In the genomic region with DNA sequence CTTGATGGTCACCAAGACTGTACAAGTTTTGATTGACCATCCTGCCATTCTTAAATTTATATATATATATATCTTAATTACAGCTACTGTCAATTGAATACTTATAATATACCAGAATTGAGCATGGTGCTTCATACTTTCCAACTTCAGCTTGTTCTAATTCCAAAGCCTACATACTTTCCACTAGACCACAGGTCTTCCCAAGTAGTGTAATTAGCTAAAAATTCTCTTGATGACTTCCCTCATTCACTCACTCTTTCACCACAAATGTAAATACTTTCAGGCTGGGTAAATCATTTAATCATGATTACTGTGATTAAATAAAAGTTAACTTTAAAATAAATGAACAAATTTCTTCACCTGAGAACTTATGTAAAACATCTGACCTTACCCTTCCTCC, we compare ENCODE assay signal across 21 cellular contexts. TPM values are rescaled to one million over a fixed set of nuclear protein-coding genes. Genes with fewer than 3 reads are reported as not detected.
A peak's percentile ranks its signal among the peaks of the same experiment; 100 is the strongest.
DNase-seq lines count a peak whose midpoint lies in the region; ATAC-seq and TF ChIP-seq lines count a peak whose summit lies in the region.
"Had no signal": no experiment of that assay in that cellular context is flagged by ENCODE, and none has a peak within 500 bp of the region (broad histone marks: within the 10 kb centered on the region; RNA-seq: fewer than 3 reads in every experiment).

No MANE protein-coding gene starts in this region.

- TF ChIP-seq EP300 in neural cell (conservative IDR thresholded peaks at IDR 0.05; ENCODE audit: poor library complexity, severe bottlenecking) = no peak

- H3K4me1 Mint-ChIP-seq in T-helper 2 cell treated with Interferon-gamma antibody and Interleukin-4, amounts not matched to agents 5 μg/mL and 100 μg/mL, for 36 hours (ENCODE audit: low read depth) = peaks cover 51% of the 10 kb centered on the region
- peaks cover 71% of the 10 kb centered on the region for H3K4me1 Mint-ChIP-seq in activated naive CD8-positive, alpha-beta T cell treated with anti-CD3 and anti-CD28 coated beads, Interleukin-2, amount 50 U/mL, for 24 hours

- no peaks in the 10 kb centered on the region for H3K27me3 ChIP-seq in HUES6 (ENCODE audit: control insufficient read depth, insufficient read depth, low read length)
- no peaks in the 10 kb centered on the region for H3K27me3 ChIP-seq in neural cell (ENCODE audit: insufficient read depth, low read depth, low read length)
- H3K27me3 ChIP-seq: cardiac muscle cell had no signal

- no peak for DNase-seq in T-helper 2 cell treated with Interferon-gamma antibody and Interleukin-4, amounts not matched to agents 5 μg/mL and 100 μg/mL, for 36 hours (ENCODE audit: low spot score)
- DNase-seq in T-helper 2 cell (no peak), left colon (no peak), NCI-H1092 (lab: John Stamatoyannopoulos, UW) (no peak)
- no peak for DNase-seq in activated naive CD8-positive, alpha-beta T cell treated with anti-CD3 and anti-CD28 coated beads, Interleukin-2, amount 50 U/mL, for 24 hours
- DNase-seq: 8988T; activated CD4-positive, alpha-beta T cell treated with anti-CD3 and anti-CD28 coated beads for 1 hour; activated gamma-delta T cell; GDM1; GM23248; head of caudate nucleus; left cardiac atrium; naive B cell; NCI-H1436; right cardiac atrium; stimulated activated CD4-positive, alpha-beta T cell treated with anti-CD3 and anti-CD28 coated beads, Interleukin-4, amount 100 ng/mL, for 1 hour had no signal

- H3K36me3 ChIP-seq in HUES6 (ENCODE audit: control insufficient read depth, insufficient read depth, low read length) (peaks cover 36% of the 10 kb centered on the region), neural cell (ENCODE audit: insufficient read depth, low read length) (no peaks in the 10 kb centered on the region)

- H3K4me3 ChIP-seq in HUES6 (ENCODE audit: low read depth, low read length) = 0 out of 2 replicates have a peak overlapping the region, but pooled peaks have one; percentile 92
- H3K4me3 ChIP-seq in neural cell (ENCODE audit: low read length) = peak overlapping the region; percentile 83
- H3K4me3 ChIP-seq: cardiac muscle cell, GM23248 had no signal

- peaks cover 43% of the 10 kb centered on the region for H3K36me3 Mint-ChIP-seq in T-helper 2 cell treated with Interferon-gamma antibody and Interleukin-4, amounts not matched to agents 5 μg/mL and 100 μg/mL, for 36 hours (ENCODE audit: low read depth)
- H3K36me3 Mint-ChIP-seq in activated naive CD8-positive, alpha-beta T cell treated with anti-CD3 and anti-CD28 coated beads, Interleukin-2, amount 50 U/mL, for 24 hours (ENCODE audit: low read depth) = peaks cover 40% of the 10 kb centered on the region

- no peaks in the 10 kb centered on the region for H3K9me3 Mint-ChIP-seq in T-helper 2 cell treated with Interferon-gamma antibody and Interleukin-4, amounts not matched to agents 5 μg/mL and 100 μg/mL, for 36 hours
- no peaks in the 10 kb centered on the region for H3K9me3 Mint-ChIP-seq in activated naive CD8-positive, alpha-beta T cell treated with anti-CD3 and anti-CD28 coated beads, Interleukin-2, amount 50 U/mL, for 24 hours
- H3K9me3 Mint-ChIP-seq: naive B cell; stimulated activated memory B cell treated with anti-CD40 and anti-IgM and Interleukin-4, amounts not matched to agents 10 μg/mL and 1 μg/mL and 100 μg/mL, for 72 hours had no signal

- H3K9ac ChIP-seq in HUES6 (ENCODE audit: low read length) = no peak overlapping the region
- H3K9ac ChIP-seq in neural cell (ENCODE audit: low read length) = no peak overlapping the region
- H3K9ac ChIP-seq: GM23248 had no signal

- H3K27ac Mint-ChIP-seq in T-helper 2 cell treated with Interferon-gamma antibody and Interleukin-4, amounts not matched to agents 5 μg/mL and 100 μg/mL, for 36 hours = no peak overlapping the region
- H3K27ac Mint-ChIP-seq in activated naive CD8-positive, alpha-beta T cell treated with anti-CD3 and anti-CD28 coated beads, Interleukin-2, amount 50 U/mL, for 24 hours = peak overlapping the region; percentile 83
- H3K27ac Mint-ChIP-seq: naive B cell; stimulated activated memory B cell treated with anti-CD40 and anti-IgM and Interleukin-4, amounts not matched to agents 10 μg/mL and 1 μg/mL and 100 μg/mL, for 72 hours had no signal

- intact Hi-C loops in left colon (cut with DNase I, micrococcal nuclease) = no loop called here

- H3K4me2 ChIP-seq in neural cell (ENCODE audit: low read length) = no peak overlapping the region

- no peaks in the 10 kb centered on the region for H3F3A ChIP-seq in neural cell (ENCODE audit: insufficient read depth, low read length, poor library complexity, severe bottlenecking)

- no peaks in the 10 kb centered on the region for H4K20me1 ChIP-seq in neural cell (ENCODE audit: insufficient read depth)

- no peak for TF ChIP-seq CTCF in neural cell (IDR thresholded peaks at IDR 0.05; ENCODE audit: poor library complexity, severe bottlenecking)

- TF ChIP-seq RAD21 in neural cell (conservative IDR thresholded peaks at IDR 0.05) = no peak

- no peak for ATAC-seq in activated naive CD8-positive, alpha-beta T cell treated with anti-CD3 and anti-CD28 coated beads, Interleukin-2, amount 50 U/mL, for 24 hours
- no peak for ATAC-seq in left colon
- ATAC-seq in HG02642 (IDR thresholded peaks at IDR 0.05; ENCODE audit: poor library complexity, unreplicated experiment) = no peak
- ATAC-seq: left cardiac atrium; right cardiac atrium; stimulated activated memory B cell treated with anti-CD40 and anti-IgM and Interleukin-4, amounts not matched to agents 10 μg/mL and 1 μg/mL and 100 μg/mL, for 72 hours had no signal

- H3K9me3 ChIP-seq in HUES6 (ENCODE audit: control insufficient read depth, insufficient read depth, low read depth, low read length) (no peaks in the 10 kb centered on the region), neural cell (ENCODE audit: low read length) (no peaks in the 10 kb centered on the region)

- peak overlapping the region; percentile 50 for H3K4me3 Mint-ChIP-seq in T-helper 2 cell treated with Interferon-gamma antibody and Interleukin-4, amounts not matched to agents 5 μg/mL and 100 μg/mL, for 36 hours
- H3K4me3 Mint-ChIP-seq in activated naive CD8-positive, alpha-beta T cell treated with anti-CD3 and anti-CD28 coated beads, Interleukin-2, amount 50 U/mL, for 24 hours = no peak overlapping the region
- H3K4me3 Mint-ChIP-seq: stimulated activated memory B cell treated with anti-CD40 and anti-IgM and Interleukin-4, amounts not matched to agents 10 μg/mL and 1 μg/mL and 100 μg/mL, for 72 hours had no signal

- no peaks in the 10 kb centered on the region for H3K9me2 ChIP-seq in neural cell (ENCODE audit: insufficient read depth, low read length)

- no peaks in the 10 kb centered on the region for H3K27me3 Mint-ChIP-seq in T-helper 2 cell treated with Interferon-gamma antibody and Interleukin-4, amounts not matched to agents 5 μg/mL and 100 μg/mL, for 36 hours (ENCODE audit: low read depth)
- peaks cover 2% of the 10 kb centered on the region for H3K27me3 Mint-ChIP-seq in activated naive CD8-positive, alpha-beta T cell treated with anti-CD3 and anti-CD28 coated beads, Interleukin-2, amount 50 U/mL, for 24 hours
- H3K27me3 Mint-ChIP-seq: naive B cell; stimulated activated memory B cell treated with anti-CD40 and anti-IgM and Interleukin-4, amounts not matched to agents 10 μg/mL and 1 μg/mL and 100 μg/mL, for 72 hours had no signal

- H3K27ac ChIP-seq in HUES6 (ENCODE audit: low read depth, low read length) = no peak overlapping the region
- H3K27ac ChIP-seq in neural cell (ENCODE audit: low read length) = no peak overlapping the region
- H3K27ac ChIP-seq: cardiac muscle cell had no signal

- H2AFZ ChIP-seq in neural cell (ENCODE audit: low read depth, low read length) = no peak overlapping the region
- H2AFZ ChIP-seq: GM23248 had no signal

- peaks cover 36% of the 10 kb centered on the region for H3K4me1 ChIP-seq in HUES6 (ENCODE audit: control insufficient read depth, insufficient read depth, low read length)

- H3K79me2 ChIP-seq in neural cell (replicated peaks; ENCODE audit: insufficient read depth, low read length) = peaks cover 73% of the 10 kb centered on the region

TF ChIP-seq in neural cell, 6 proteins besides CTCF, POLR2A, EP300 and RAD21:
- no peak for TF ChIP-seq EZH2 (IDR thresholded peaks at IDR 0.05; ENCODE audit: borderline replicate concordance, insufficient read depth, low read length, poor library complexity, severe bottlenecking)
- no peak for TF ChIP-seq SMC3 (conservative IDR thresholded peaks at IDR 0.05; ENCODE audit: poor library complexity)
- TF ChIP-seq POLR2AphosphoS5 (IDR thresholded peaks at IDR 0.05) = no peak
- TF ChIP-seq TAF1 (IDR thresholded peaks at IDR 0.05; ENCODE audit: low read depth) = no peak

RNA-seq across cellular contexts. Expression of a gene that starts 3.4 kb away (rescaled TPM):
- 49.4 and 65.6 TPM in 2 replicates for polyA plus RNA-seq in neural cell
- 58.6 and 61.1 TPM in 2 replicates for polyA minus RNA-seq in neural cell
- 10 to 100 TPM; 14.4 to 17.1 TPM for total RNA-seq in left colon

RNA-seq across cellular contexts. Expression of a gene that starts 37.6 kb away (rescaled TPM):
- 7.8 TPM in 2 replicates for polyA plus RNA-seq in neural cell
- polyA minus RNA-seq in neural cell = 4.9 and 8.0 TPM in 2 replicates
- 10 to 100 TPM; 16.2 to 19.0 TPM for total RNA-seq in left colon
